13 cellular contexts compared by ENCODE assay signal in genomic region chr20:1718604-1719384, GRCh38.
DNase-seq lines count a peak whose midpoint lies in the region; ATAC-seq, FAIRE-seq and TF ChIP-seq lines count a peak whose summit lies in the region.
"Had no signal": no experiment of that assay in that cellular context is flagged by ENCODE, and none has a peak within 500 bp of the region (broad histone marks: within the 10 kb centered on the region; RNA-seq: fewer than 3 reads in every experiment).

No MANE protein-coding gene starts in this region.

- POLR2A ChIA-PET in A549 (lab: Yijun Ruan, JAX) = no interaction called here

- H3K27ac ChIP-seq in A549 = no peak overlapping the region
- H3K27ac ChIP-seq: left ventricle myocardium inferior had no signal

- H3K4me1 Mint-ChIP-seq in activated naive CD8-positive, alpha-beta T cell treated with anti-CD3 and anti-CD28 coated beads for 36 hours = peaks cover 18% of the 10 kb centered on the region

- peak; percentile 50 to 64; a peak in 3 of 6 replicates for ATAC-seq in A549
- no peak for ATAC-seq in HG02981 (IDR thresholded peaks at IDR 0.05; ENCODE audit: unreplicated experiment)
- ATAC-seq: activated CD4-positive, CD25-positive, alpha-beta regulatory T cell treated with anti-CD3 and anti-CD28 coated beads, Interleukin-2, amount 50 U/mL, for 24 hours; stimulated activated naive CD8-positive, alpha-beta T cell treated with anti-CD3 and anti-CD28 coated beads, Interleukin-15, amount 100 ng/mL, for 72 hours had no signal

- no peak for FAIRE-seq in A549 (lab: Jason Lieb, UNC)

- H3K4me1 ChIP-seq in A549 = no peaks in the 10 kb centered on the region
- H3K4me1 ChIP-seq: left ventricle myocardium inferior had no signal

- H3K9me3 Mint-ChIP-seq in activated naive CD8-positive, alpha-beta T cell treated with anti-CD3 and anti-CD28 coated beads for 36 hours = peaks cover 22% of the 10 kb centered on the region

- no peak for TF ChIP-seq RAD21 in A549 (conservative IDR thresholded peaks at IDR 0.05 in 1 of 2, IDR thresholded peaks at IDR 0.05 in 1 of 2)

- no peak for TF ChIP-seq EP300 in A549 (IDR thresholded peaks at IDR 0.05)

- CTCF ChIA-PET in A549 (lab: Yijun Ruan, JAX) = no interaction called here

- TF ChIP-seq CTCF in A549 (IDR thresholded peaks at IDR 0.05) (no peak), HFF-Myc (IDR thresholded peaks at IDR 0.05; ENCODE audit: low read depth, low read length, missing control alignments) (no peak), astrocyte of the cerebellum (IDR thresholded peaks at IDR 0.05; ENCODE audit: low read depth, low read length, missing control alignments) (no peak)

- in situ Hi-C loops in astrocyte of the cerebellum (cut with HindIII; ENCODE audit: low sequenced_read_pairs) = no loop called here

- TF ChIP-seq POLR2A in A549 (IDR thresholded peaks at IDR 0.05; ENCODE audit: low read length) = no peak

- peak overlapping the region; percentile 20; the same call in 1 of the 3 replicates for H3K4me2 ChIP-seq in A549

- peak in 1 of 2 experiments; percentile 14 for DNase-seq in A549 (ENCODE audit: low read depth in 1 of 2, low spot score in 1 of 2)
- DNase-seq in HFF-Myc (ENCODE audit: extremely low read depth, low read depth) = peak; percentile 33
- peak; percentile 62 for DNase-seq in astrocyte of the cerebellum (ENCODE audit: low read depth)
- DNase-seq in kidney tubule cell (ENCODE audit: low spot score) = peak; percentile 77
- DNase-seq in SIG-M5 treated with dmso at 0.1 percent for 504 hours (lab: John Stamatoyannopoulos, UW; ENCODE audit: unreplicated experiment) = no peak
- DNase-seq in activated naive CD8-positive, alpha-beta T cell treated with anti-CD3 and anti-CD28 coated beads for 36 hours = no peak
- no peak for DNase-seq in SIG-M5 (lab: John Stamatoyannopoulos, UW)
- DNase-seq: left ventricle myocardium inferior; stimulated activated CD4-positive, alpha-beta T cell treated with anti-CD3 and anti-CD28 coated beads, Interleukin-2, amount 100 ng/mL, for 48 hours; stimulated activated naive CD8-positive, alpha-beta T cell treated with anti-CD3 and anti-CD28 coated beads, Interleukin-15, amount 100 ng/mL, for 72 hours had no signal

- H3K27me3 Mint-ChIP-seq in activated naive CD8-positive, alpha-beta T cell treated with anti-CD3 and anti-CD28 coated beads for 36 hours = no peaks in the 10 kb centered on the region
- H3K27me3 Mint-ChIP-seq: stimulated activated naive CD8-positive, alpha-beta T cell treated with anti-CD3 and anti-CD28 coated beads, Interleukin-15, amount 100 ng/mL, for 72 hours had no signal

- no peak overlapping the region for H3K27ac Mint-ChIP-seq in activated naive CD8-positive, alpha-beta T cell treated with anti-CD3 and anti-CD28 coated beads for 36 hours
- H3K27ac Mint-ChIP-seq: B cell; stimulated activated naive CD8-positive, alpha-beta T cell treated with anti-CD3 and anti-CD28 coated beads, Interleukin-15, amount 100 ng/mL, for 72 hours had no signal

- 14% methylated on average over 8 of the region's 8 CpGs for WGBS in A549 (ENCODE audit: missing lambda C conversion rate)

- peaks cover 32% of the 10 kb centered on the region for H3K36me3 Mint-ChIP-seq in activated naive CD8-positive, alpha-beta T cell treated with anti-CD3 and anti-CD28 coated beads for 36 hours

- H3K4me3 ChIP-seq in A549 (no peak overlapping the region), HFF-Myc (replicated peaks; ENCODE audit: low read depth, low read length) (no peak overlapping the region), astrocyte of the cerebellum (ENCODE audit: low read depth, low read length) (no peak overlapping the region)
- H3K4me3 ChIP-seq: left ventricle myocardium inferior had no signal

- no peaks in the 10 kb centered on the region for H3K9me3 ChIP-seq in A549

- H3K4me3 Mint-ChIP-seq in activated naive CD8-positive, alpha-beta T cell treated with anti-CD3 and anti-CD28 coated beads for 36 hours = no peak overlapping the region
- H3K4me3 Mint-ChIP-seq: B cell; stimulated activated naive CD8-positive, alpha-beta T cell treated with anti-CD3 and anti-CD28 coated beads, Interleukin-15, amount 100 ng/mL, for 72 hours had no signal

TF ChIP-seq in A549, 52 proteins besides CTCF, POLR2A, EP300 and RAD21:
- TF ChIP-seq FOSL2 (IDR thresholded peaks at IDR 0.05) (no peak), FOSL2 (CRISPR knock-in tag; IDR thresholded peaks at IDR 0.05) (no peak), MAZ (IDR thresholded peaks at IDR 0.05; ENCODE audit: borderline replicate concordance, low read depth, low read length) (no peak), BCL3 (IDR thresholded peaks at IDR 0.05) (no peak), CBX2 (IDR thresholded peaks at IDR 0.05; ENCODE audit: borderline replicate concordance, low read depth) (no peak), ZFP36 (IDR thresholded peaks at IDR 0.05; ENCODE audit: borderline replicate concordance, partially characterized antibody) (no peak), RCOR1 (IDR thresholded peaks at IDR 0.05; ENCODE audit: low read depth, low read length) (no peak), PHF8 (IDR thresholded peaks at IDR 0.05; ENCODE audit: borderline replicate concordance, low read depth) (no peak), NR3C1 (IDR thresholded peaks at IDR 0.05) (no peak)

Comparison
In these comparisons a context has a peak if more than half of its experiments do, and no peak if none do; other contexts are left out.
1. DNase-seq: peak in HFF-Myc (single experiment), astrocyte of the cerebellum (single experiment) and kidney tubule cell (single experiment); none in SIG-M5 treated with dmso at 0.1 percent for 504 hours (single experiment), activated naive CD8-positive, alpha-beta T cell treated with anti-CD3 and anti-CD28 coated beads for 36 hours (single experiment) and SIG-M5 (single experiment).